1 cellular context compared by ENCODE assay signal in the genomic region with DNA sequence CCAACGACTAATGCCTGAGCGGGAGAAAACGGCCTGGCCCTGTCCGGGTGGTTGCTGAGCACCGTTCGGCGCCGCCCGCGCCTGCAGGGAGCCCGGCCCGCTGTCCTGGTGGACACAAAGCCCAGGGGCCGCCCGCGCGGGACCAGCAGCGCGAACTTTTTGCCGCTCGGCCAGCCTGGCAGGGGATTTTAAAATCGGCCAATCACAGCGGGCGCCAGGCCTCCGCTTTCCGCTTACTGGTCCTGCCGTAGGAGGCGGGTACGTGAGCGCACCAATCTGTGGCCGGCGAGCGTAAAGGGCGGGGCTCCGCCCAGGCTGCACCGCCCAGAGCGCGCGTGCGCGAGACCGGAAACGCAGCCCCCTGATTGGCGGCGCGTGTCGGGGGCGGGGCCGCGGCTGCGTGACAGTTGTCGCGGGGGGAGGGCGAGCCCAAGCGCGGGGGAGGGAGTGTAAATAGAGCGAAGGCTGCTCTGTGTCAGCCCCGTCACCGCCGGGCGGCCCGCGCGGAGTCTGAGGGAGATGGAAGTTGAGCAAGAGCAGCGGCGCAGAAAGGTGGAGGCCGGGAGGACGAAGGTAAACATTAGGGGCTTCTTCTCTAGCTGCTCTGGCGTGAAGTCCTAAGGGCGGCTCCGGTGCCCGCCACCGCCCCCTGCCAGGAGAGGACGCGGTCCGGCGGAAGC.
TF ChIP-seq lines count a peak whose summit lies in the region.

Gene C21orf58, minus strand, starts transcription at position 161 of the 680 bp plus-strand sequence. CDS start 1,132 bp downstream, outside the sequence.
A gene with protein sequence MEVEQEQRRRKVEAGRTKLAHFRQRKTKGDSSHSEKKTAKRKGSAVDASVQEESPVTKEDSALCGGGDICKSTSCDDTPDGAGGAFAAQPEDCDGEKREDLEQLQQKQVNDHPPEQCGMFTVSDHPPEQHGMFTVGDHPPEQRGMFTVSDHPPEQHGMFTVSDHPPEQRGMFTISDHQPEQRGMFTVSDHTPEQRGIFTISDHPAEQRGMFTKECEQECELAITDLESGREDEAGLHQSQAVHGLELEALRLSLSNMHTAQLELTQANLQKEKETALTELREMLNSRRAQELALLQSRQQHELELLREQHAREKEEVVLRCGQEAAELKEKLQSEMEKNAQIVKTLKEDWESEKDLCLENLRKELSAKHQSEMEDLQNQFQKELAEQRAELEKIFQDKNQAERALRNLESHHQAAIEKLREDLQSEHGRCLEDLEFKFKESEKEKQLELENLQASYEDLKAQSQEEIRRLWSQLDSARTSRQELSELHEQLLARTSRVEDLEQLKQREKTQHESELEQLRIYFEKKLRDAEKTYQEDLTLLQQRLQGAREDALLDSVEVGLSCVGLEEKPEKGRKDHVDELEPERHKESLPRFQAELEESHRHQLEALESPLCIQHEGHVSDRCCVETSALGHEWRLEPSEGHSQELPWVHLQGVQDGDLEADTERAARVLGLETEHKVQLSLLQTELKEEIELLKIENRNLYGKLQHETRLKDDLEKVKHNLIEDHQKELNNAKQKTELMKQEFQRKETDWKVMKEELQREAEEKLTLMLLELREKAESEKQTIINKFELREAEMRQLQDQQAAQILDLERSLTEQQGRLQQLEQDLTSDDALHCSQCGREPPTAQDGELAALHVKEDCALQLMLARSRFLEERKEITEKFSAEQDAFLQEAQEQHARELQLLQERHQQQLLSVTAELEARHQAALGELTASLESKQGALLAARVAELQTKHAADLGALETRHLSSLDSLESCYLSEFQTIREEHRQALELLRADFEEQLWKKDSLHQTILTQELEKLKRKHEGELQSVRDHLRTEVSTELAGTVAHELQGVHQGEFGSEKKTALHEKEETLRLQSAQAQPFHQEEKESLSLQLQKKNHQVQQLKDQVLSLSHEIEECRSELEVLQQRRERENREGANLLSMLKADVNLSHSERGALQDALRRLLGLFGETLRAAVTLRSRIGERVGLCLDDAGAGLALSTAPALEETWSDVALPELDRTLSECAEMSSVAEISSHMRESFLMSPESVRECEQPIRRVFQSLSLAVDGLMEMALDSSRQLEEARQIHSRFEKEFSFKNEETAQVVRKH (N-terminal part only) (plus strand): TSS at position 447 of the 680 bp plus-strand sequence. CDS start 73 bp downstream, at position 520.

TF ChIP-seq in HepG2, 621 proteins besides CTCF, POLR2A, EP300 and RAD21 (continued from another document and continues in another):
- TF ChIP-seq ZNF687 (CRISPR knock-in tag; IDR thresholded peaks at IDR 0.05), result peak; percentile 72
- TF ChIP-seq, protein P1, sequence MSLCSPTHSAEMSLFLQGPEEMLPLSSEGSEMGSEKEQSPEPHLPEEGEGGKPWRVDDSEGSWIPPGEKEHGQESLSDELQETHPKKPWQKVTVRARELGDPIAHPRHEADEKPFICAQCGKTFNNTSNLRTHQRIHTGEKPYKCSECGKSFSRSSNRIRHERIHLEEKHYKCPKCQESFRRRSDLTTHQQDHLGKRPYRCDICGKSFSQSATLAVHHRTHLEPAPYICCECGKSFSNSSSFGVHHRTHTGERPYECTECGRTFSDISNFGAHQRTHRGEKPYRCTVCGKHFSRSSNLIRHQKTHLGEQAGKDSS (CRISPR knock-in tag; IDR thresholded peaks at IDR 0.05; ENCODE audit: borderline replicate concordance, low read depth), result no peak
- TF ChIP-seq, protein P2, sequence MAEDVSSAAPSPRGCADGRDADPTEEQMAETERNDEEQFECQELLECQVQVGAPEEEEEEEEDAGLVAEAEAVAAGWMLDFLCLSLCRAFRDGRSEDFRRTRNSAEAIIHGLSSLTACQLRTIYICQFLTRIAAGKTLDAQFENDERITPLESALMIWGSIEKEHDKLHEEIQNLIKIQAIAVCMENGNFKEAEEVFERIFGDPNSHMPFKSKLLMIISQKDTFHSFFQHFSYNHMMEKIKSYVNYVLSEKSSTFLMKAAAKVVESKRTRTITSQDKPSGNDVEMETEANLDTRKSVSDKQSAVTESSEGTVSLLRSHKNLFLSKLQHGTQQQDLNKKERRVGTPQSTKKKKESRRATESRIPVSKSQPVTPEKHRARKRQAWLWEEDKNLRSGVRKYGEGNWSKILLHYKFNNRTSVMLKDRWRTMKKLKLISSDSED (CRISPR knock-in tag; IDR thresholded peaks at IDR 0.05), result no peak
- no peak for TF ChIP-seq GTF3A (CRISPR knock-in tag; conservative IDR thresholded peaks at IDR 0.05)
- TF ChIP-seq YEATS4 (CRISPR knock-in tag; IDR thresholded peaks at IDR 0.05; ENCODE audit: borderline replicate concordance), result peak; percentile 95; the same call in 1 of the 2 replicates
- TF ChIP-seq, protein P3, sequence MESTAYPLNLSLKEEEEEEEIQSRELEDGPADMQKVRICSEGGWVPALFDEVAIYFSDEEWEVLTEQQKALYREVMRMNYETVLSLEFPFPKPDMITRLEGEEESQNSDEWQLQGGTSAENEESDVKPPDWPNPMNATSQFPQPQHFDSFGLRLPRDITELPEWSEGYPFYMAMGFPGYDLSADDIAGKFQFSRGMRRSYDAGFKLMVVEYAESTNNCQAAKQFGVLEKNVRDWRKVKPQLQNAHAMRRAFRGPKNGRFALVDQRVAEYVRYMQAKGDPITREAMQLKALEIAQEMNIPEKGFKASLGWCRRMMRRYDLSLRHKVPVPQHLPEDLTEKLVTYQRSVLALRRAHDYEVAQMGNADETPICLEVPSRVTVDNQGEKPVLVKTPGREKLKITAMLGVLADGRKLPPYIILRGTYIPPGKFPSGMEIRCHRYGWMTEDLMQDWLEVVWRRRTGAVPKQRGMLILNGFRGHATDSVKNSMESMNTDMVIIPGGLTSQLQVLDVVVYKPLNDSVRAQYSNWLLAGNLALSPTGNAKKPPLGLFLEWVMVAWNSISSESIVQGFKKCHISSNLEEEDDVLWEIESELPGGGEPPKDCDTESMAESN (CRISPR knock-in tag; conservative IDR thresholded peaks at IDR 0.05), result peak; percentile 89
- no peak for TF ChIP-seq MATR3 (CRISPR knock-in tag; IDR thresholded peaks at IDR 0.05)
- TF ChIP-seq ZFYVE20 (CRISPR knock-in tag; IDR thresholded peaks at IDR 0.05; ENCODE audit: borderline replicate concordance, low read depth), result peak; percentile 77; the same call in 1 of the 2 replicates
- peak; percentile 39; the same call in 1 of the 2 replicates for TF ChIP-seq RFX5 (IDR thresholded peaks at IDR 0.05; ENCODE audit: low read depth, low read length)
- peak; percentile 54 for TF ChIP-seq MED8 (CRISPR knock-in tag; IDR thresholded peaks at IDR 0.05; ENCODE audit: insufficient replicate concordance)
- TF ChIP-seq KMT2A (CRISPR knock-in tag; IDR thresholded peaks at IDR 0.05), result peak; percentile 68
- no peak for TF ChIP-seq TSC22D2 (CRISPR knock-in tag; IDR thresholded peaks at IDR 0.05; ENCODE audit: borderline replicate concordance)
- TF ChIP-seq, protein P4, sequence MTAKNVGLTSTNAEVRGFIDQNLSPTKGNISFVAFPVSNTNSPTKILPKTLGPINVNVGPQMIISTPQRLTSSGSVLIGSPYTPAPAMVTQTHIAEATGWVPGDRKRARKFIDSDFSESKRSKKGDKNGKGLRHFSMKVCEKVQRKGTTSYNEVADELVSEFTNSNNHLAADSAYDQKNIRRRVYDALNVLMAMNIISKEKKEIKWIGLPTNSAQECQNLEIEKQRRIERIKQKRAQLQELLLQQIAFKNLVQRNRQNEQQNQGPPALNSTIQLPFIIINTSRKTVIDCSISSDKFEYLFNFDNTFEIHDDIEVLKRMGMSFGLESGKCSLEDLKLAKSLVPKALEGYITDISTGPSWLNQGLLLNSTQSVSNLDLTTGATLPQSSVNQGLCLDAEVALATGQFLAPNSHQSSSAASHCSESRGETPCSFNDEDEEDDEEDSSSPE (CRISPR knock-in tag; IDR thresholded peaks at IDR 0.05), result peak; percentile 99
- TF ChIP-seq ZBTB34 (CRISPR knock-in tag; IDR thresholded peaks at IDR 0.05), result no peak
- no peak for TF ChIP-seq ZNF484 (CRISPR knock-in tag; IDR thresholded peaks at IDR 0.05; ENCODE audit: borderline replicate concordance, low read depth)
- TF ChIP-seq IRX3 (CRISPR knock-in tag; IDR thresholded peaks at IDR 0.05; ENCODE audit: borderline replicate concordance, low read depth), result 0 out of 2 replicates have a peak, but pooled peaks have one; percentile 44
- TF ChIP-seq SALL1 (CRISPR knock-in tag; IDR thresholded peaks at IDR 0.05), result no peak; the same call in 1 of the 2 replicates
- TF ChIP-seq ZNF768 (CRISPR knock-in tag; IDR thresholded peaks at IDR 0.05), result 0 out of 2 replicates have a peak, but pooled peaks have one; percentile 20
- TF ChIP-seq, protein P5, sequence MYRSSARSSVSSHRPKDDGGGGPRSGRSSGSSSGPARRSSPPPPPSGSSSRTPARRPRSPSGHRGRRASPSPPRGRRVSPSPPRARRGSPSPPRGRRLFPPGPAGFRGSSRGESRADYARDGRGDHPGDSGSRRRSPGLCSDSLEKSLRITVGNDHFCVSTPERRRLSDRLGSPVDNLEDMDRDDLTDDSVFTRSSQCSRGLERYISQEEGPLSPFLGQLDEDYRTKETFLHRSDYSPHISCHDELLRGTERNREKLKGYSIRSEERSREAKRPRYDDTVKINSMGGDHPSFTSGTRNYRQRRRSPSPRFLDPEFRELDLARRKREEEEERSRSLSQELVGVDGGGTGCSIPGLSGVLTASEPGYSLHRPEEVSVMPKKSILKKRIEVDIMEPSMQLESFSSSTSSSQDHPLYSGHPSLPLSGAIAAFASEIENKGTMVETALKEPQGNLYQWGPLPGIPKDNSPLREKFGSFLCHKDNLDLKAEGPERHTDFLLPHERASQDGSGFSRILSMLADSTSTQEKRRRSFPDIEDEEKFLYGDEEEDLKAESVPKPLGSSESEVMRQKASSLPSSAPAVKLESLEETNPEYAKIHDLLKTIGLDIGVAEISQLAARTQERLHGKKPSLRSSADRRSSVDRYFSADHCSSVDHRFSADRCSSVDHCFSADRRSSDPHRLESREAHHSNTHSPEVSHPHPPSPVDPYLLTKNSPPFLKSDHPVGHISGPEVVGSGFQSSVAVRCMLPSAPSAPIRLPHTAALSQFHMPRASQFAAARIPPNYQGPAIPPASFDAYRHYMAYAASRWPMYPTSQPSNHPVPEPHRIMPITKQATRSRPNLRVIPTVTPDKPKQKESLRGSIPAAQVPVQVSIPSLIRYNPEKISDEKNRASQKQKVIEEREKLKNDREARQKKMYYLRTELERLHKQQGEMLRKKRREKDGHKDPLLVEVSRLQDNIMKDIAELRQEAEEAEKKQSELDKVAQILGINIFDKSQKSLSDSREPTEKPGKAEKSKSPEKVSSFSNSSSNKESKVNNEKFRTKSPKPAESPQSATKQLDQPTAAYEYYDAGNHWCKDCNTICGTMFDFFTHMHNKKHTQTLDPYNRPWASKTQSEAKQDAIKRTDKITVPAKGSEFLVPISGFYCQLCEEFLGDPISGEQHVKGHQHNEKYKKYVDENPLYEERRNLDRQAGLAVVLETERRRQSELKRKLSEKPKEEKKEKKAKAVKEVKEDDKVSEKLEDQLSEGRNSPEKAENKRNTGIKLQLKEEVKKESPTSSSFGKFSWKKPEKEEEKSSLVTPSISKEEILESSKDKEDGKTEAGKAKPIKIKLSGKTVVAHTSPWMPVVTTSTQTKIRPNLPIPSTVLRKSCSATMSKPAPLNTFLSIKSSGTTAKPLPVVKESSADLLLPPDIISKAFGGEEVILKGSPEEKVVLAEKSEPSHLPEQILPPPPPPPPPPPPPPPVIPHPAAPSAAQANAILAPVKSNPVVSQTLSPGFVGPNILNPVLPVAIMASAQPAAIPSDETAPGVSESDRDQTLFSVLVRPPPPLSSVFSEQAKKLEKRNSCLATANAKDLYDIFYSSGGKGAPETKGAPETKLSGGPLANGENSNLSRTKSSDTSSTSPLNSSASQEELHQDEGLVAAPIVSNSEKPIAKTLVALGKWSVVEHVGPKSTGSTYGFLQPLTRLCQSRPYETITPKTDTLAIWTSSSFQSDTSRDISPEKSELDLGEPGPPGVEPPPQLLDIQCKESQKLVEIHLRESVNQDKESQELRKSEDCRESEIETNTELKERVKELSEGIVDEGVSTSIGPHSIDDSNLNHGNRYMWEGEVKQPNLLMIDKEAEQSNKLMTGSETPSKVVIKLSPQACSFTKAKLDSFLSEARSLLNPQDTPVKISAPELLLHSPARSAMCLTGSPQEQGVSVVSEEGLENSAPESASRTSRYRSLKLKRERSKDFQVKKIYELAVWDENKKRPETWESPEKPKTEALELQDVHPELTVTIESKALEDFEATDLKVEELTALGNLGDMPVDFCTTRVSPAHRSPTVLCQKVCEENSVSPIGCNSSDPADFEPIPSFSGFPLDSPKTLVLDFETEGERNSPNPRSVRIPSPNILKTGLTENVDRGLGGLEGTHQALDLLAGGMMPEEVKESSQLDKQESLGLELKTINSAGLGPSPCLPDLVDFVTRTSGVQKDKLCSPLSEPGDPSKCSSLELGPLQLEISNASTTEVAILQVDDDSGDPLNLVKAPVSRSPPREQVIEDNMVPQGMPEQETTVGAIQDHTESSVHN (CRISPR knock-in tag; IDR thresholded peaks at IDR 0.05), result no peak
